ENCODE assay signal across 20 cellular contexts in the genomic region with DNA sequence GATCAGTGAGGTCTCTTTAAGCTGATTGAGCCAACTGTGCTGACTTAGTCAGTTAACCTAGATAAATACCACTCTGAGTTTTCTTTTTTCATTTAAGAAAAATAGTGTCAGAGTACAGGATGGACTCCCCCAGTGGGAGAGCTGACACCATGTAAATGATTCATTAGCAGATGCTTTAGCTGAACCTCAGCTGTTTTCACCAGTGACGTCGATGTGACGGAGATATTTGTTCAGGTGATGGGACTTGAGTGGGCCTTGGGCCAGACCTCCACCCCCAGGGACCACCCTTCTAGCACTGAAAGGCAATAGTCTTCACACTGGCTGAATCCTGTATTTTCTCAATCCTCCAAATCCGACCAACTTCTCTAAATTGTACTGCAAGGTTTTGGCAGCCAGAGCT.
"Had no signal": no experiment of that assay in that cellular context is flagged by ENCODE, and none has a peak within 500 bp of the region (broad histone marks: within the 10 kb centered on the region; RNA-seq: fewer than 3 reads in every experiment).

No MANE protein-coding gene starts in this region.

- H3K36me3 ChIP-seq: ascending aorta, heart left ventricle, lower lobe of right lung, neutrophil, stomach, upper lobe of left lung, WERI-Rb-1 had no signal

- H3K27me3 ChIP-seq: ascending aorta, heart left ventricle, neutrophil, stomach, upper lobe of left lung had no signal

- ATAC-seq: effector memory CD8-positive, alpha-beta T cell; lower lobe of right lung; naive thymus-derived CD8-positive, alpha-beta T cell had no signal

- H3K4me3 ChIP-seq: ascending aorta, heart left ventricle, lower lobe of right lung, smooth muscle cell, stomach, upper lobe of left lung had no signal

- DNase-seq: activated CD4-positive, alpha-beta T cell treated with anti-CD3 and anti-CD28 coated beads for 1 hour; activated CD8-positive, alpha-beta memory T cell treated with anti-CD3 and anti-CD28 coated beads for 24 hours; activated CD8-positive, alpha-beta memory T cell treated with anti-CD3 and anti-CD28 coated beads, Interleukin-2, amount 50 U/mL, for 48 hours; activated effector memory CD4-positive, alpha-beta T cell treated with Interleukin-2 at 50 U/mL for 16 hours; activated naive CD4-positive, alpha-beta T cell treated with anti-CD3 and anti-CD28 coated beads, Interleukin-2, amount 10 ng/mL, durations not matched to agents 7 days and 5 days; activated T-cell treated with anti-CD3 and anti-CD28 coated beads, Interleukin-2, amount 50 U/mL, for 48 hours; effector memory CD8-positive, alpha-beta T cell; immature natural killer cell; lower lobe of right lung; naive thymus-derived CD8-positive, alpha-beta T cell; stimulated activated CD4-positive, alpha-beta T cell treated with anti-CD3 and anti-CD28 coated beads, Interleukin-4, amount 100 ng/mL, for 24 hours; stomach; SW 1271; T-helper 2 cell; upper lobe of left lung; WERI-Rb-1 had no signal

- H3K9me3 ChIP-seq: ascending aorta, heart left ventricle, lower lobe of right lung, neutrophil, stomach, upper lobe of left lung had no signal

- H3K27ac ChIP-seq: ascending aorta, heart left ventricle, lower lobe of right lung, neutrophil, stomach, upper lobe of left lung, WERI-Rb-1 had no signal

- H3K4me1 ChIP-seq: ascending aorta, lower lobe of right lung, upper lobe of left lung had no signal
